Comparison of ENCODE assay signal across 15 cellular contexts in genomic region chr7:155728116-155728515, GRCh38.
"Had no signal": no experiment of that assay in that cellular context is flagged by ENCODE, and none has a peak within 500 bp of the region (broad histone marks: within the 10 kb centered on the region; RNA-seq: fewer than 3 reads in every experiment).

No MANE protein-coding gene starts in this region.

- H3K4me3 Mint-ChIP-seq: activated naive CD8-positive, alpha-beta T cell treated with anti-CD3 and anti-CD28 coated beads, Interleukin-2, amount 10 ng/mL, durations not matched to agents 7 days and 5 days; nephron; stimulated activated naive CD8-positive, alpha-beta T cell treated with anti-CD3 and anti-CD28 coated beads, Interleukin-15, amount 100 ng/mL, for 72 hours had no signal

- H3K4me3 ChIP-seq: heart left ventricle, SJCRH30, thoracic aorta, uterus had no signal

- H3K27ac ChIP-seq: heart left ventricle, SJCRH30, thoracic aorta, uterus had no signal

- H3K27me3 ChIP-seq: heart left ventricle, SJCRH30, uterus had no signal

- ATAC-seq: stimulated activated naive CD8-positive, alpha-beta T cell treated with anti-CD3 and anti-CD28 coated beads, Interleukin-15, amount 100 ng/mL, for 72 hours had no signal

- H3K27me3 Mint-ChIP-seq: activated naive CD8-positive, alpha-beta T cell treated with anti-CD3 and anti-CD28 coated beads, Interleukin-2, amount 10 ng/mL, durations not matched to agents 7 days and 5 days; stimulated activated naive CD8-positive, alpha-beta T cell treated with anti-CD3 and anti-CD28 coated beads, Interleukin-15, amount 100 ng/mL, for 72 hours had no signal

- H3K27ac Mint-ChIP-seq: activated naive CD8-positive, alpha-beta T cell treated with anti-CD3 and anti-CD28 coated beads, Interleukin-2, amount 10 ng/mL, durations not matched to agents 7 days and 5 days; nephron had no signal

- DNase-seq: activated CD4-positive, alpha-beta T cell treated with anti-CD3 and anti-CD28 coated beads for 4 hours; activated effector memory CD4-positive, alpha-beta T cell treated with anti-CD3 and anti-CD28 coated beads, Interleukin-2, amount 50 U/mL, for 16 hours; activated naive CD8-positive, alpha-beta T cell treated with anti-CD3 and anti-CD28 coated beads, Interleukin-2, amount 10 ng/mL, durations not matched to agents 7 days and 5 days; activated T-cell treated with anti-CD3 and anti-CD28 coated beads, Interleukin-2, amount 50 U/mL, for 1 hour; aorta; foreskin melanocyte; mammary epithelial cell; SJCRH30; stimulated activated CD4-positive, alpha-beta T cell treated with anti-CD3 and anti-CD28 coated beads, Interleukin-12 subunit alpha, Interleukin-12 subunit beta, amount 100 ng/mL, for 4 hours; stimulated activated naive CD8-positive, alpha-beta T cell treated with anti-CD3 and anti-CD28 coated beads, Interleukin-15, amount 100 ng/mL, for 72 hours; SW 1271; uterus had no signal

- H3K4me1 ChIP-seq: SJCRH30, uterus had no signal

- H3K9me3 ChIP-seq: heart left ventricle, SJCRH30, thoracic aorta, uterus had no signal

- H3K36me3 ChIP-seq: thoracic aorta, uterus had no signal

- H3K9me3 Mint-ChIP-seq: activated naive CD8-positive, alpha-beta T cell treated with anti-CD3 and anti-CD28 coated beads, Interleukin-2, amount 10 ng/mL, durations not matched to agents 7 days and 5 days; nephron; stimulated activated naive CD8-positive, alpha-beta T cell treated with anti-CD3 and anti-CD28 coated beads, Interleukin-15, amount 100 ng/mL, for 72 hours had no signal
